8 cellular contexts compared by ENCODE assay signal in genomic region chr4:80071643-80072606, GRCh38. TPM values are rescaled to one million over a fixed set of nuclear protein-coding genes. Genes with fewer than 3 reads are reported as not detected.
DNase-seq lines count a peak whose midpoint lies in the region; ATAC-seq and TF ChIP-seq lines count a peak whose summit lies in the region.

No MANE protein-coding gene starts in this region.

- TF ChIP-seq CTCF in LNCaP clone FGC (IDR thresholded peaks at IDR 0.05; ENCODE audit: control insufficient read depth, extremely low read depth, insufficient read depth) (no peak), WI38 (IDR thresholded peaks at IDR 0.05; ENCODE audit: low read depth, low read length) (no peak)

- ATAC-seq in GM21825 (IDR thresholded peaks at IDR 0.05; ENCODE audit: unreplicated experiment) = peak; percentile 30
- peak; percentile 55 for ATAC-seq in left lobe of liver

- H3K4me3 ChIP-seq in LNCaP clone FGC (ENCODE audit: low read depth, low read length) (peak overlapping the region; percentile 70), WI38 (ENCODE audit: low read depth, low read length) (peak overlapping the region; percentile 93)

- DNase-seq in GDM1 (lab: John Stamatoyannopoulos, UW) (peak; percentile 23), LNCaP clone FGC (ENCODE audit: low read depth) (no peak), left lobe of liver (ENCODE audit: low spot score) (peak; percentile 69), NCI-H2029 treated with DMSO at 0.1 percent for 48 hours (lab: John Stamatoyannopoulos, UW) (no peak)
- peak; percentile 64 for DNase-seq in central memory CD4-positive, alpha-beta T cell
- peak; percentile 14 for DNase-seq in stimulated activated CD8-positive, alpha-beta memory T cell treated with anti-CD3 and anti-CD28 coated beads, Interleukin-12 subunit alpha, Interleukin-12 subunit beta, amount 100 ng/mL, for 1 hour (ENCODE audit: low read depth)

RNA-seq across cellular contexts. Expression of gene ANTXR2, which starts 1.1 kb away (rescaled TPM):
- 31.9 TPM for total RNA-seq in left lobe of liver

Comparison
In these comparisons a context has a peak if more than half of its experiments do, and no peak if none do; other contexts are left out.
1. DNase-seq: peak in GDM1 (single experiment), central memory CD4-positive, alpha-beta T cell (single experiment), left lobe of liver (single experiment) and stimulated activated CD8-positive, alpha-beta memory T cell treated with anti-CD3 and anti-CD28 coated beads, Interleukin-12 subunit alpha, Interleukin-12 subunit beta, amount 100 ng/mL, for 1 hour (single experiment); none in LNCaP clone FGC (single experiment) and NCI-H2029 treated with DMSO at 0.1 percent for 48 hours (single experiment).